1 cellular context compared by ENCODE assay signal in the genomic region with DNA sequence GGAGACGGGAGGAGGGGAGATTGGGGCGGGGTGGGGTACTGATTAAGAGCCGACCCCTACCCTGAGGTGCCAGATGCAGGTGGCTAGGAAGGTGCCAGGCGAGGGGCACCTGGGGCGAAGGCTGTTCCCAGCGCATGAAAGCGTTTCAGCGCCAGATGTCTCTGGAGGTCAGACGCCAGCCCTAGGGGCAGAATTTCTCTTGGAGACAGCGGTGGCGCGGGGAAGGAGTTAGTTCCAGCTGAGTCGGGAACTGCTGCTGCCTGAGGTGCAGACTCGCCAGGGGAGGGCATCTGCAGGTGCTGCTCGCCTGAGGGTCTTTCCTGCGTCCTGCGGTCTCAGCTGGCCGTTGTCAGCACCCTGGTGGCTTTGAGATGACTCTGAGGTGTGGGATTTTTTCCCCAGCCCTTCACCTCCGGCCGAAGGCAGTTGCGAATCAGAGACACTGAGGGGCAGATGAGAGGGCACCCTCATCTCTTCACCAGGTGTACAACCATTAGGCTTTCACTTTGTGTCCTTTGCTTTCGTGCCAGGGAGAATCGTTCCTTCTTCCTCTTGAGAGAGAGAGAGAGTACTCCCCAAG.
A peak's percentile ranks its signal among the peaks of the same experiment; 100 is the strongest.
TF ChIP-seq lines count a peak whose summit lies in the region.

No MANE protein-coding gene starts in this region.

TF ChIP-seq in HepG2, 621 proteins besides CTCF, POLR2A, EP300 and RAD21 (continued from another document and continues in another):
- TF ChIP-seq, protein P1, sequence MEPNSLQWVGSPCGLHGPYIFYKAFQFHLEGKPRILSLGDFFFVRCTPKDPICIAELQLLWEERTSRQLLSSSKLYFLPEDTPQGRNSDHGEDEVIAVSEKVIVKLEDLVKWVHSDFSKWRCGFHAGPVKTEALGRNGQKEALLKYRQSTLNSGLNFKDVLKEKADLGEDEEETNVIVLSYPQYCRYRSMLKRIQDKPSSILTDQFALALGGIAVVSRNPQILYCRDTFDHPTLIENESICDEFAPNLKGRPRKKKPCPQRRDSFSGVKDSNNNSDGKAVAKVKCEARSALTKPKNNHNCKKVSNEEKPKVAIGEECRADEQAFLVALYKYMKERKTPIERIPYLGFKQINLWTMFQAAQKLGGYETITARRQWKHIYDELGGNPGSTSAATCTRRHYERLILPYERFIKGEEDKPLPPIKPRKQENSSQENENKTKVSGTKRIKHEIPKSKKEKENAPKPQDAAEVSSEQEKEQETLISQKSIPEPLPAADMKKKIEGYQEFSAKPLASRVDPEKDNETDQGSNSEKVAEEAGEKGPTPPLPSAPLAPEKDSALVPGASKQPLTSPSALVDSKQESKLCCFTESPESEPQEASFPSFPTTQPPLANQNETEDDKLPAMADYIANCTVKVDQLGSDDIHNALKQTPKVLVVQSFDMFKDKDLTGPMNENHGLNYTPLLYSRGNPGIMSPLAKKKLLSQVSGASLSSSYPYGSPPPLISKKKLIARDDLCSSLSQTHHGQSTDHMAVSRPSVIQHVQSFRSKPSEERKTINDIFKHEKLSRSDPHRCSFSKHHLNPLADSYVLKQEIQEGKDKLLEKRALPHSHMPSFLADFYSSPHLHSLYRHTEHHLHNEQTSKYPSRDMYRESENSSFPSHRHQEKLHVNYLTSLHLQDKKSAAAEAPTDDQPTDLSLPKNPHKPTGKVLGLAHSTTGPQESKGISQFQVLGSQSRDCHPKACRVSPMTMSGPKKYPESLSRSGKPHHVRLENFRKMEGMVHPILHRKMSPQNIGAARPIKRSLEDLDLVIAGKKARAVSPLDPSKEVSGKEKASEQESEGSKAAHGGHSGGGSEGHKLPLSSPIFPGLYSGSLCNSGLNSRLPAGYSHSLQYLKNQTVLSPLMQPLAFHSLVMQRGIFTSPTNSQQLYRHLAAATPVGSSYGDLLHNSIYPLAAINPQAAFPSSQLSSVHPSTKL (CRISPR knock-in tag; IDR thresholded peaks at IDR 0.05) = peak; percentile 28; the same call in 1 of the 2 replicates
- TF ChIP-seq SRF (IDR thresholded peaks at IDR 0.05; ENCODE audit: low read depth, low read length) (no peak), SIN3B (IDR thresholded peaks at IDR 0.05; ENCODE audit: low read length) (no peak), ESRRA (CRISPR knock-in tag; IDR thresholded peaks at IDR 0.05; ENCODE audit: low read depth) (no peak), RXRB (CRISPR knock-in tag; IDR thresholded peaks at IDR 0.05; ENCODE audit: borderline replicate concordance) (no peak), ZFYVE20 (CRISPR knock-in tag; IDR thresholded peaks at IDR 0.05; ENCODE audit: borderline replicate concordance, low read depth) (no peak), THAP11 (CRISPR knock-in tag; IDR thresholded peaks at IDR 0.05) (no peak), ZNF337 (CRISPR knock-in tag; IDR thresholded peaks at IDR 0.05; ENCODE audit: borderline replicate concordance, low read depth) (no peak), ZNF282 (IDR thresholded peaks at IDR 0.05; ENCODE audit: partially characterized antibody) (no peak), ZNF251 (CRISPR knock-in tag; IDR thresholded peaks at IDR 0.05) (no peak), SNAPC2 (CRISPR knock-in tag; IDR thresholded peaks at IDR 0.05) (no peak), BRD4 (CRISPR knock-in tag; IDR thresholded peaks at IDR 0.05) (no peak), ZNF10 (CRISPR knock-in tag; IDR thresholded peaks at IDR 0.05; ENCODE audit: borderline replicate concordance, low read depth) (no peak), ZNF253 (CRISPR knock-in tag; IDR thresholded peaks at IDR 0.05; ENCODE audit: borderline replicate concordance) (no peak), KMT2B (CRISPR knock-in tag; IDR thresholded peaks at IDR 0.05) (0 out of 2 replicates have a peak, but pooled peaks have one; percentile 19), ZNF841 (CRISPR knock-in tag; IDR thresholded peaks at IDR 0.05; ENCODE audit: borderline replicate concordance) (no peak), ZBTB42 (CRISPR knock-in tag; IDR thresholded peaks at IDR 0.05) (0 out of 2 replicates have a peak, but pooled peaks have one; percentile 25), SNAI1 (CRISPR knock-in tag; IDR thresholded peaks at IDR 0.05; ENCODE audit: borderline replicate concordance) (no peak), MIXL1 (CRISPR knock-in tag; IDR thresholded peaks at IDR 0.05) (no peak), ZNF703 (CRISPR knock-in tag; IDR thresholded peaks at IDR 0.05; ENCODE audit: borderline replicate concordance) (no peak), ZFP41 (CRISPR knock-in tag; IDR thresholded peaks at IDR 0.05; ENCODE audit: borderline replicate concordance) (no peak), SAP130 (CRISPR knock-in tag; IDR thresholded peaks at IDR 0.05; ENCODE audit: low read depth) (0 out of 2 replicates have a peak, but pooled peaks have one; percentile 6)
- TF ChIP-seq, protein P2, sequence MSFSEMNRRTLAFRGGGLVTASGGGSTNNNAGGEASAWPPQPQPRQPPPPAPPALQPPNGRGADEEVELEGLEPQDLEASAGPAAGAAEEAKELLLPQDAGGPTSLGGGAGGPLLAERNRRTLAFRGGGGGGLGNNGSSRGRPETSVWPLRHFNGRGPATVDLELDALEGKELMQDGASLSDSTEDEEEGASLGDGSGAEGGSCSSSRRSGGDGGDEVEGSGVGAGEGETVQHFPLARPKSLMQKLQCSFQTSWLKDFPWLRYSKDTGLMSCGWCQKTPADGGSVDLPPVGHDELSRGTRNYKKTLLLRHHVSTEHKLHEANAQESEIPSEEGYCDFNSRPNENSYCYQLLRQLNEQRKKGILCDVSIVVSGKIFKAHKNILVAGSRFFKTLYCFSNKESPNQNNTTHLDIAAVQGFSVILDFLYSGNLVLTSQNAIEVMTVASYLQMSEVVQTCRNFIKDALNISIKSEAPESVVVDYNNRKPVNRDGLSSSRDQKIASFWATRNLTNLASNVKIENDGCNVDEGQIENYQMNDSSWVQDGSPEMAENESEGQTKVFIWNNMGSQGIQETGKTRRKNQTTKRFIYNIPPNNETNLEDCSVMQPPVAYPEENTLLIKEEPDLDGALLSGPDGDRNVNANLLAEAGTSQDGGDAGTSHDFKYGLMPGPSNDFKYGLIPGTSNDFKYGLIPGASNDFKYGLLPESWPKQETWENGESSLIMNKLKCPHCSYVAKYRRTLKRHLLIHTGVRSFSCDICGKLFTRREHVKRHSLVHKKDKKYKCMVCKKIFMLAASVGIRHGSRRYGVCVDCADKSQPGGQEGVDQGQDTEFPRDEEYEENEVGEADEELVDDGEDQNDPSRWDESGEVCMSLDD (CRISPR knock-in tag; IDR thresholded peaks at IDR 0.05; ENCODE audit: borderline replicate concordance) = no peak
- TF ChIP-seq, protein P3, sequence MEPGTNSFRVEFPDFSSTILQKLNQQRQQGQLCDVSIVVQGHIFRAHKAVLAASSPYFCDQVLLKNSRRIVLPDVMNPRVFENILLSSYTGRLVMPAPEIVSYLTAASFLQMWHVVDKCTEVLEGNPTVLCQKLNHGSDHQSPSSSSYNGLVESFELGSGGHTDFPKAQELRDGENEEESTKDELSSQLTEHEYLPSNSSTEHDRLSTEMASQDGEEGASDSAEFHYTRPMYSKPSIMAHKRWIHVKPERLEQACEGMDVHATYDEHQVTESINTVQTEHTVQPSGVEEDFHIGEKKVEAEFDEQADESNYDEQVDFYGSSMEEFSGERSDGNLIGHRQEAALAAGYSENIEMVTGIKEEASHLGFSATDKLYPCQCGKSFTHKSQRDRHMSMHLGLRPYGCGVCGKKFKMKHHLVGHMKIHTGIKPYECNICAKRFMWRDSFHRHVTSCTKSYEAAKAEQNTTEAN (CRISPR knock-in tag; conservative IDR thresholded peaks at IDR 0.05) = no peak
- TF ChIP-seq, protein P4, sequence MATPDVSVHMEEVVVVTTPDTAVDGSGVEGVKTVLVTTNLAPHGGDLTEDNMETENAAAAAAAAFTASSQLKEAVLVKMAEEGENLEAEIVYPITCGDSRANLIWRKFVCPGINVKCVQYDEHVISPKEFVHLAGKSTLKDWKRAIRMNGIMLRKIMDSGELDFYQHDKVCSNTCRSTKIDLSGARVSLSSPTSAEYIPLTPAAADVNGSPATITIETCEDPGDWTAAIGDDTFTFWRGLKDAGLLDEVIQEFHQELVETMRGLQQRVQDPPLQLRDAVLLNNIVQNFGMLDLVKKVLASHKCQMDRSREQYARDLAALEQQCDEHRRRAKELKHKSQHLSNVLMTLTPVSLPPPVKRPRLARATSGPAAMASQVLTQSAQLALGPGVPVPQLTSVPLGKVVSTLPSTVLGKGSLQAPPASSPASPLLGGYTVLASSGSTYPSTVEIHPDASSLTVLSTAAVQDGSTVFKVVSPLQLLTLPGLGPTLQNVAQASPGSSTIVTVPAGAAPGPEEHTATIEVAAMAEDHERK (CRISPR knock-in tag; IDR thresholded peaks at IDR 0.05; ENCODE audit: low read depth) = no peak
- TF ChIP-seq, protein P5, sequence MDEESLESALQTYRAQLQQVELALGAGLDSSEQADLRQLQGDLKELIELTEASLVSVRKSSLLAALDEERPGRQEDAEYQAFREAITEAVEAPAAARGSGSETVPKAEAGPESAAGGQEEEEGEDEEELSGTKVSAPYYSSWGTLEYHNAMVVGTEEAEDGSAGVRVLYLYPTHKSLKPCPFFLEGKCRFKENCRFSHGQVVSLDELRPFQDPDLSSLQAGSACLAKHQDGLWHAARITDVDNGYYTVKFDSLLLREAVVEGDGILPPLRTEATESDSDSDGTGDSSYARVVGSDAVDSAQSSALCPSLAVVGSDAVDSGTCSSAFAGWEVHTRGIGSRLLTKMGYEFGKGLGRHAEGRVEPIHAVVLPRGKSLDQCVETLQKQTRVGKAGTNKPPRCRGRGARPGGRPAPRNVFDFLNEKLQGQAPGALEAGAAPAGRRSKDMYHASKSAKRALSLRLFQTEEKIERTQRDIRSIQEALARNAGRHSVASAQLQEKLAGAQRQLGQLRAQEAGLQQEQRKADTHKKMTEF (CRISPR knock-in tag; IDR thresholded peaks at IDR 0.05) = peak; percentile 13; the same call in 1 of the 2 replicates
- TF ChIP-seq, protein P6, sequence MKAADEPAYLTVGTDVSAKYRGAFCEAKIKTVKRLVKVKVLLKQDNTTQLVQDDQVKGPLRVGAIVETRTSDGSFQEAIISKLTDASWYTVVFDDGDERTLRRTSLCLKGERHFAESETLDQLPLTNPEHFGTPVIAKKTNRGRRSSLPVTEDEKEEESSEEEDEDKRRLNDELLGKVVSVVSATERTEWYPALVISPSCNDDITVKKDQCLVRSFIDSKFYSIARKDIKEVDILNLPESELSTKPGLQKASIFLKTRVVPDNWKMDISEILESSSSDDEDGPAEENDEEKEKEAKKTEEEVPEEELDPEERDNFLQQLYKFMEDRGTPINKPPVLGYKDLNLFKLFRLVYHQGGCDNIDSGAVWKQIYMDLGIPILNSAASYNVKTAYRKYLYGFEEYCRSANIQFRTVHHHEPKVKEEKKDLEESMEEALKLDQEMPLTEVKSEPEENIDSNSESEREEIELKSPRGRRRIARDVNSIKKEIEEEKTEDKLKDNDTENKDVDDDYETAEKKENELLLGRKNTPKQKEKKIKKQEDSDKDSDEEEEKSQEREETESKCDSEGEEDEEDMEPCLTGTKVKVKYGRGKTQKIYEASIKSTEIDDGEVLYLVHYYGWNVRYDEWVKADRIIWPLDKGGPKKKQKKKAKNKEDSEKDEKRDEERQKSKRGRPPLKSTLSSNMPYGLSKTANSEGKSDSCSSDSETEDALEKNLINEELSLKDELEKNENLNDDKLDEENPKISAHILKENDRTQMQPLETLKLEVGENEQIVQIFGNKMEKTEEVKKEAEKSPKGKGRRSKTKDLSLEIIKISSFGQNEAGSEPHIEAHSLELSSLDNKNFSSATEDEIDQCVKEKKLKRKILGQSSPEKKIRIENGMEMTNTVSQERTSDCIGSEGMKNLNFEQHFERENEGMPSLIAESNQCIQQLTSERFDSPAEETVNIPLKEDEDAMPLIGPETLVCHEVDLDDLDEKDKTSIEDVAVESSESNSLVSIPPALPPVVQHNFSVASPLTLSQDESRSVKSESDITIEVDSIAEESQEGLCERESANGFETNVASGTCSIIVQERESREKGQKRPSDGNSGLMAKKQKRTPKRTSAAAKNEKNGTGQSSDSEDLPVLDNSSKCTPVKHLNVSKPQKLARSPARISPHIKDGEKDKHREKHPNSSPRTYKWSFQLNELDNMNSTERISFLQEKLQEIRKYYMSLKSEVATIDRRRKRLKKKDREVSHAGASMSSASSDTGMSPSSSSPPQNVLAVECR (CRISPR knock-in tag; IDR thresholded peaks at IDR 0.05; ENCODE audit: borderline replicate concordance) = 0 out of 2 replicates have a peak, but pooled peaks have one; percentile 7
- TF ChIP-seq, protein P7, sequence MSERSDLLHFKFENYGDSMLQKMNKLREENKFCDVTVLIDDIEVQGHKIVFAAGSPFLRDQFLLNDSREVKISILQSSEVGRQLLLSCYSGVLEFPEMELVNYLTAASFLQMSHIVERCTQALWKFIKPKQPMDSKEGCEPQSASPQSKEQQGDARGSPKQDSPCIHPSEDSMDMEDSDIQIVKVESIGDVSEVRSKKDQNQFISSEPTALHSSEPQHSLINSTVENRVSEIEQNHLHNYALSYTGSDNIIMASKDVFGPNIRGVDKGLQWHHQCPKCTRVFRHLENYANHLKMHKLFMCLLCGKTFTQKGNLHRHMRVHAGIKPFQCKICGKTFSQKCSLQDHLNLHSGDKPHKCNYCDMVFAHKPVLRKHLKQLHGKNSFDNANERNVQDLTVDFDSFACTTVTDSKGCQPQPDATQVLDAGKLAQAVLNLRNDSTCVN (CRISPR knock-in tag; IDR thresholded peaks at IDR 0.05; ENCODE audit: borderline replicate concordance) = no peak
- TF ChIP-seq, protein P8, sequence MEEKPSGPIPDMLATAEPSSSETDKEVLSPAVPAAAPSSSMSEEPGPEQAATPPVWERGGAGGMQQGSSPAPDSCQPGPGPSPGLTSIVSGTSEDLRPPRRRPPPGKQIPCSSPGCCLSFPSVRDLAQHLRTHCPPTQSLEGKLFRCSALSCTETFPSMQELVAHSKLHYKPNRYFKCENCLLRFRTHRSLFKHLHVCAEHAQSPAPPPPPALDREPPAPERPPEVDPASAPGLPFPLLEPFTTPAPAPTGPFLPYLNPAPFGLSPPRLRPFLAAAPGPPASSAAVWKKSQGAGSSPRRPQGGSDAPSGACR (CRISPR knock-in tag; IDR thresholded peaks at IDR 0.05) = no peak
- TF ChIP-seq, protein P9, sequence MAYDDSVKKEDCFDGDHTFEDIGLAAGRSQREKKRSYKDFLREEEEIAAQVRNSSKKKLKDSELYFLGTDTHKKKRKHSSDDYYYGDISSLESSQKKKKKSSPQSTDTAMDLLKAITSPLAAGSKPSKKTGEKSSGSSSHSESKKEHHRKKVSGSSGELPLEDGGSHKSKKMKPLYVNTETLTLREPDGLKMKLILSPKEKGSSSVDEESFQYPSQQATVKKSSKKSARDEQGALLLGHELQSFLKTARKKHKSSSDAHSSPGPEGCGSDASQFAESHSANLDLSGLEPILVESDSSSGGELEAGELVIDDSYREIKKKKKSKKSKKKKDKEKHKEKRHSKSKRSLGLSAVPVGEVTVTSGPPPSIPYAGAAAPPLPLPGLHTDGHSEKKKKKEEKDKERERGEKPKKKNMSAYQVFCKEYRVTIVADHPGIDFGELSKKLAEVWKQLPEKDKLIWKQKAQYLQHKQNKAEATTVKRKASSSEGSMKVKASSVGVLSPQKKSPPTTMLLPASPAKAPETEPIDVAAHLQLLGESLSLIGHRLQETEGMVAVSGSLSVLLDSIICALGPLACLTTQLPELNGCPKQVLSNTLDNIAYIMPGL (CRISPR knock-in tag; IDR thresholded peaks at IDR 0.05; ENCODE audit: borderline replicate concordance in 1 of 2, low read depth in 1 of 2) = no peak
- TF ChIP-seq, protein P10, sequence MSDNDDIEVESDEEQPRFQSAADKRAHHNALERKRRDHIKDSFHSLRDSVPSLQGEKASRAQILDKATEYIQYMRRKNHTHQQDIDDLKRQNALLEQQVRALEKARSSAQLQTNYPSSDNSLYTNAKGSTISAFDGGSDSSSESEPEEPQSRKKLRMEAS (IDR thresholded peaks at IDR 0.05) = 0 out of 2 replicates have a peak, but pooled peaks have one; percentile 0
- TF ChIP-seq, protein P11, sequence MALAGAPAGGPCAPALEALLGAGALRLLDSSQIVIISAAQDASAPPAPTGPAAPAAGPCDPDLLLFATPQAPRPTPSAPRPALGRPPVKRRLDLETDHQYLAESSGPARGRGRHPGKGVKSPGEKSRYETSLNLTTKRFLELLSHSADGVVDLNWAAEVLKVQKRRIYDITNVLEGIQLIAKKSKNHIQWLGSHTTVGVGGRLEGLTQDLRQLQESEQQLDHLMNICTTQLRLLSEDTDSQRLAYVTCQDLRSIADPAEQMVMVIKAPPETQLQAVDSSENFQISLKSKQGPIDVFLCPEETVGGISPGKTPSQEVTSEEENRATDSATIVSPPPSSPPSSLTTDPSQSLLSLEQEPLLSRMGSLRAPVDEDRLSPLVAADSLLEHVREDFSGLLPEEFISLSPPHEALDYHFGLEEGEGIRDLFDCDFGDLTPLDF (CRISPR knock-in tag; IDR thresholded peaks at IDR 0.05) = no peak
